ENCODE assay signal across 8 cellular contexts in the genomic region with DNA sequence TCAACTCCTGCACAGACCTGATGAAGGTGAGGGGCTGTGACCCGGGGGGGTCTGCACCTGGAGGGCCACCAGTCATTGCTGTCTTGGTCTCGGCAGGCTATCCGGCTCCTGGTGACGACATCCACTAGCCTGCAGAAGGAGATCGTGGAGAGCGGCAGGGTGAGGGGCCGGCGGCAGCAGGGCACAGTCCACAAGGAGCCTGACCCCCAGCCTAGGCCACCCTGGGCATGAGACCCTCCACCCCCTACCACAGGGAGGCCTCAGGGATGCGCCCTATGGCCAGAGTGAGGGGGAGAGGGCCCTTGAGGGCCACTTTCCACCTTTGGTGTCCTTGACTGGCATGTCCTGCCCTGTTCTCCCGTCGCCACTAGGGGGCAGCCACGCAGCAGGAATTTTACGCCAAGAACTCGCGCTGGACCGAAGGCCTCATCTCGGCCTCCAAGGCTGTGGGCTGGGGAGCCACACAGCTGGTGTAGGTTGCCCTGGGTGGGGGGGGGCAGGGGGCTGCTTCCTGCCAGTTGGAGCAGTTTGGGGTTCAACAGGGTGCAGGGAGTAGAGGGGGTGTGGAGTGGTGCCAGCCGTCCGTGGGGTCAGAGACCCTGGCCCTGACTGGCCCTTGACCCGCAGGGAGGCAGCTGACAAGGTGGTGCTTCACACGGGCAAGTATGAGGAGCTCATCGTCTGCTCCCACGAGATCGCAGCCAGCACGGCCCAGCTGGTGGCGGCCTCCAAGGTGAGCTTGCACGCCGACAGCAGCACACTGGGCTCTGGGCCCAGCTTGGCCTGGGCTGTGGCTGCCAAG. TPM values are rescaled to one million over a fixed set of nuclear protein-coding genes. Genes with fewer than 3 reads are reported as not detected.
DNase-seq lines count a peak whose midpoint lies in the region; ATAC-seq and TF ChIP-seq lines count a peak whose summit lies in the region.

No MANE protein-coding gene starts in this region.

- peak overlapping the region in 3 of 7 donors; percentile 10 to 71 (median 18) for H3K27ac Mint-ChIP-seq in CD4-positive, alpha-beta memory T cell
- no peak overlapping the region for H3K27ac Mint-ChIP-seq in HFFc6

- no peak overlapping the region for H3K27ac ChIP-seq in CD4-positive, alpha-beta memory T cell (ENCODE audit: low read depth, low read length)
- no peak overlapping the region for H3K27ac ChIP-seq in effector memory CD4-positive, alpha-beta T cell (ENCODE audit: insufficient read depth, low read length, poor library complexity, severe bottlenecking)
- H3K27ac ChIP-seq in mesenchymal stem cell (ENCODE audit: low read length, poor library complexity, severe bottlenecking), result no peak overlapping the region

- no peak overlapping the region for H3K18ac ChIP-seq in mesenchymal stem cell (ENCODE audit: low read depth in 1 of 2, low read length in 2 of 2)

- peaks cover 11 to 36% of the 10 kb centered on the region in 2 donors for H3K36me3 Mint-ChIP-seq in CD4-positive, alpha-beta memory T cell
- H3K36me3 Mint-ChIP-seq in HFFc6 (ENCODE audit: low read depth), result peaks cover 4% of the 10 kb centered on the region; the same call in 1 of the 2 replicates

- no peak overlapping the region for H2BK5ac ChIP-seq in mesenchymal stem cell (ENCODE audit: low read depth, low read length, poor library complexity, severe bottlenecking)

- H3K4me1 Mint-ChIP-seq in CD4-positive, alpha-beta memory T cell, result peaks cover 0 to 5% (median 0%) of the 10 kb centered on the region in 4 donors
- H3K4me1 Mint-ChIP-seq in HFFc6 (ENCODE audit: low read depth), result no peaks in the 10 kb centered on the region

- no peak overlapping the region for H2AFZ ChIP-seq in mesenchymal stem cell (ENCODE audit: low read depth, low read length)

- no peaks in the 10 kb centered on the region for H3K9me3 ChIP-seq in CD4-positive, alpha-beta memory T cell (ENCODE audit: control insufficient read depth in 1 of 2, low read length in 2 of 2)
- H3K9me3 ChIP-seq in effector memory CD4-positive, alpha-beta T cell (ENCODE audit: control insufficient read depth, low read length), result no peaks in the 10 kb centered on the region
- H3K9me3 ChIP-seq in mesenchymal stem cell (ENCODE audit: control insufficient read depth, low read length), result no peaks in the 10 kb centered on the region

- H3K27me3 ChIP-seq in CD4-positive, alpha-beta memory T cell (ENCODE audit: insufficient read depth, low read length), result no peaks in the 10 kb centered on the region
- no peaks in the 10 kb centered on the region for H3K27me3 ChIP-seq in effector memory CD4-positive, alpha-beta T cell (replicated peaks; ENCODE audit: control insufficient read depth, insufficient read depth, low read length, poor library complexity, severe bottlenecking)
- no peaks in the 10 kb centered on the region for H3K27me3 ChIP-seq in mesenchymal stem cell (ENCODE audit: control insufficient read depth in 1 of 2, insufficient read depth in 1 of 2, low read length in 2 of 2)

- H4K8ac ChIP-seq in mesenchymal stem cell (ENCODE audit: low read length), result no peak overlapping the region

- H3K4me3 Mint-ChIP-seq in CD4-positive, alpha-beta memory T cell, result no peak overlapping the region
- H3K4me3 Mint-ChIP-seq in HFFc6, result no peak overlapping the region

- peaks cover 11% of the 10 kb centered on the region for H3K36me3 ChIP-seq in CD4-positive, alpha-beta memory T cell (ENCODE audit: insufficient read depth, low read length)
- peaks cover 16% of the 10 kb centered on the region for H3K36me3 ChIP-seq in effector memory CD4-positive, alpha-beta T cell (ENCODE audit: control insufficient read depth, insufficient read depth, low read length)
- peaks cover 19 to 84% of the 10 kb centered on the region in 2 experiments for H3K36me3 ChIP-seq in mesenchymal stem cell (ENCODE audit: control insufficient read depth in 1 of 2, insufficient read depth in 2 of 2, low read depth in 1 of 2, low read length in 2 of 2)

- H2BK120ac ChIP-seq in mesenchymal stem cell (ENCODE audit: low read depth, low read length), result no peak overlapping the region

- H3K79me1 ChIP-seq in mesenchymal stem cell (replicated peaks; ENCODE audit: low read length, poor library complexity, severe bottlenecking), result peaks cover 19% of the 10 kb centered on the region

- peak; percentile 68 to 79 (median 73) for DNase-seq in CD4-positive, alpha-beta memory T cell
- DNase-seq in HFFc6 (peak; percentile 65), NCI-H82 (lab: John Stamatoyannopoulos, UW) (peak; percentile 88), mesenchymal stem cell (peak; percentile 75)
- DNase-seq in activated CD8-positive, alpha-beta memory T cell treated with anti-CD3 and anti-CD28 coated beads for 4 hours (ENCODE audit: low read depth in 2 of 2), result peak; percentile 59 to 69
- peak; percentile 57 to 73 (median 68) for DNase-seq in effector memory CD4-positive, alpha-beta T cell
- DNase-seq in stimulated activated CD8-positive, alpha-beta memory T cell treated with anti-CD3 and anti-CD28 coated beads, Interleukin-2, amount 100 ng/mL, for 48 hours (ENCODE audit: low read depth in 2 of 2), result peak; percentile 67 to 80

- intact Hi-C loops in CD4-positive, alpha-beta memory T cell (cut with micrococcal nuclease), result loop anchor here (1.0 to 2.0 kb wide), 4 partner anchors 23 to 378 kb away; no protein-coding TSS in a partner anchor

- no peak overlapping the region for H3K14ac ChIP-seq in mesenchymal stem cell (ENCODE audit: low read length in 2 of 2)

- ATAC-seq in GM21825 (IDR thresholded peaks at IDR 0.05; ENCODE audit: unreplicated experiment), result no peak

- no peak overlapping the region for H2BK12ac ChIP-seq in mesenchymal stem cell (ENCODE audit: low read length in 2 of 2)

- H3K9me3 Mint-ChIP-seq in CD4-positive, alpha-beta memory T cell, result peaks cover 0 to under 1% (median 0%) of the 10 kb centered on the region in 8 donors
- no peaks in the 10 kb centered on the region for H3K9me3 Mint-ChIP-seq in HFFc6

- no peak overlapping the region for H3K4me3 ChIP-seq in CD4-positive, alpha-beta memory T cell (ENCODE audit: low read length in 2 of 2)
- no peak overlapping the region for H3K4me3 ChIP-seq in effector memory CD4-positive, alpha-beta T cell (ENCODE audit: insufficient read depth, low read depth, low read length, poor library complexity, severe bottlenecking)
- H3K4me3 ChIP-seq in mesenchymal stem cell (ENCODE audit: insufficient read depth in 1 of 2, low read depth in 1 of 2, low read length in 2 of 2), result no peak overlapping the region

- H2BK15ac ChIP-seq in mesenchymal stem cell (ENCODE audit: low read depth, poor library complexity, severe bottlenecking), result no peak overlapping the region

- TF ChIP-seq CTCF in HFFc6 (IDR thresholded peaks at IDR 0.05), result peak; percentile 96

- H3K23ac ChIP-seq in mesenchymal stem cell (ENCODE audit: low read length in 2 of 2), result no peak overlapping the region

- POLR2A ChIA-PET in CD4-positive, alpha-beta memory T cell (lab: Charles Lee; ENCODE audit: partially characterized antibody), result interaction anchor here (0.6 to 4.2 kb wide), 13 partner anchors 11 to 378 kb away, joined by 3 to 22 read pairs (median 5); a partner anchor contains a TSS

- peak overlapping the region; percentile 19 for H4K91ac ChIP-seq in mesenchymal stem cell (ENCODE audit: low read length)

- 44% methylated on average over 22 of the region's 28 CpGs for WGBS in mesenchymal stem cell

- H3K4ac ChIP-seq in mesenchymal stem cell (ENCODE audit: low read depth in 1 of 2, low read length in 2 of 2), result no peak overlapping the region

- H3K4me1 ChIP-seq in CD4-positive, alpha-beta memory T cell (ENCODE audit: insufficient read depth, low read length), result peaks cover 5% of the 10 kb centered on the region
- no peaks in the 10 kb centered on the region for H3K4me1 ChIP-seq in effector memory CD4-positive, alpha-beta T cell (ENCODE audit: control insufficient read depth, insufficient read depth, low read length, poor library complexity, severe bottlenecking)
- peaks cover 36% of the 10 kb centered on the region for H3K4me1 ChIP-seq in mesenchymal stem cell (ENCODE audit: control insufficient read depth, insufficient read depth, low read depth, low read length)

- H3K9ac ChIP-seq in mesenchymal stem cell (ENCODE audit: low read length), result peak overlapping the region; percentile 26

- no peak overlapping the region for H3K4me2 ChIP-seq in mesenchymal stem cell (ENCODE audit: low read length, poor library complexity, severe bottlenecking)

- peak overlapping the region; percentile 46 for H2AK5ac ChIP-seq in mesenchymal stem cell (ENCODE audit: low read length, severe bottlenecking)

- CTCF ChIA-PET in CD4-positive, alpha-beta memory T cell (lab: Charles Lee; ENCODE audit: partially characterized antibody), result interaction anchor here (0.8 to 10.9 kb wide), 23 partner anchors 9 to 392 kb away, joined by 3 to 268 read pairs (median 4); a partner anchor contains a TSS

- no peaks in the 10 kb centered on the region for H3K27me3 Mint-ChIP-seq in CD4-positive, alpha-beta memory T cell
- peaks cover 3% of the 10 kb centered on the region for H3K27me3 Mint-ChIP-seq in HFFc6 (ENCODE audit: insufficient read depth)

RNA-seq across cellular contexts. Expression of a gene that starts 25.0 kb away (rescaled TPM):
- total RNA-seq in CD4-positive, alpha-beta memory T cell, result 10 to 100 TPM; 87.7 to 88.3 TPM
- 10 to 100 TPM in 1 of 2 donors, 1 to 10 TPM in 1; 4.5 to 11.2 TPM for polyA plus RNA-seq in CD4-positive, alpha-beta memory T cell
- total RNA-seq in HFFc6 (2021; fragmentation: NEBNext Ultra II Directional; extraction: Animal tissue kit (Norgen Biotek cat#: 25700)), result 1 to 10 TPM; 6.7 to 9.8 (median 8.4) TPM
- polyA plus RNA-seq in mesenchymal stem cell (2013, experiment 1 of 2), result 4.6 TPM
- 5.0 TPM for polyA plus RNA-seq in mesenchymal stem cell (2013, experiment 2 of 2)

RNA-seq across cellular contexts. Expression of a gene that starts 35.7 kb away (rescaled TPM):
- total RNA-seq in CD4-positive, alpha-beta memory T cell, result 10 to 100 TPM; 22.8 to 23.7 TPM
- polyA plus RNA-seq in CD4-positive, alpha-beta memory T cell, result 10 to 100 TPM; 18.8 to 21.6 TPM
- 10 to 100 TPM; 26.4 to 33.1 (median 28.1) TPM for total RNA-seq in HFFc6 (2021; fragmentation: NEBNext Ultra II Directional; extraction: Animal tissue kit (Norgen Biotek cat#: 25700))
- 23.0 TPM for polyA plus RNA-seq in mesenchymal stem cell (2013, experiment 1 of 2)
- polyA plus RNA-seq in mesenchymal stem cell (2013, experiment 2 of 2), result 23.9 TPM

Comparison
In these comparisons a context has a peak if more than half of its experiments do, and no peak if none do; other contexts are left out.
1. RNA of a gene that starts 25.0 kb away (total RNA-seq): 87.7 to 88.3 TPM in CD4-positive, alpha-beta memory T cell; 6.7 to 9.8 TPM in HFFc6; every median in the first group is over 4 times any median in the second.
2. Peak in every context shown above with its lines, with median percentiles within 50 percentile points of each other: DNase-seq.